Comparison of ENCODE assay signal across 22 cellular contexts in the genomic region with DNA sequence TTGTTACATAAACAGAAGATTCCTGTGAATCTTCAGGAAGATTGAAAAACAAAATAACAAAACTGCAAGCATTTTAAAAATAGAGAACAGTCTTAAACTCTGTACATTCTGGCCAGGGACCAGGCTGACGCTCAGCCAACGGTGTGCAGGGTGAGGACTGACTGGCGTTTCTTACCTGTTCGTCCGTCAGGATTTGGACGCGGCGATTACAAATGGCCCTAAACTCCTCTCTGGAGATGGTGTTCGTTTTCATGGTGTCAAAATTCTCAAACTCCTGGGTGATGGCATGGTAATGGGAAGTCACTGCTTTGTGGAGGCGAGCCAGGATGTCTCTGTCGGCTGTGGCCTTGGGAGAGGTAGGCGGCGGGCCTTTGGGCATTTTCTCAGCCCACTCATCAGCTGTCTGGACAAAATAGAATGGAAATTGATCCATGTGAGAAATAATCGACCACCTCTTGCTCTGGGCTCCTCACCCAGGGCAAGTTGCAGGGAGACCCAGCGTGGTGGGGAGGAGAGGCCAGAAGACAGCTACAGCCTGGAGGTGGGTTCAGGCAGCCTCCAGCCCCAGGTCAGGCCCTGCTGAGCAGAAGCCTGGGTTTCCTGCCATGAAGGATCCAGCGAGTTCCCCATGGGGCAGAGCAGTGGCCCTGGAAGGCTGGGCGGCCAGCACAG.
"Had no signal": no experiment of that assay in that cellular context is flagged by ENCODE, and none has a peak within 500 bp of the region (broad histone marks: within the 10 kb centered on the region; RNA-seq: fewer than 3 reads in every experiment).

No MANE protein-coding gene starts in this region.

- H3K4me3 ChIP-seq: colonic mucosa, esophagus squamous epithelium, gastroesophageal sphincter, hepatocyte, mucosa of descending colon, pancreas, right lobe of liver, spleen, tibial artery, upper lobe of left lung, uterus had no signal

- H3K27ac ChIP-seq: colonic mucosa, epithelial cell of prostate, esophagus squamous epithelium, gastroesophageal sphincter, hepatocyte, pancreas, right lobe of liver, spleen, tibial artery, upper lobe of left lung, uterus had no signal

- H3K9me3 ChIP-seq: colonic mucosa, mucosa of descending colon, pancreas, uterus had no signal

- H3K4me1 ChIP-seq: colonic mucosa, esophagus squamous epithelium, gastroesophageal sphincter, pancreas, right lobe of liver, spleen, tibial artery, upper lobe of left lung, uterus had no signal

- H2AFZ ChIP-seq: hepatocyte had no signal

- H3K4me2 ChIP-seq: hepatocyte had no signal

- H3K27me3 ChIP-seq: colonic mucosa, esophagus squamous epithelium, gastroesophageal sphincter, hepatocyte, pancreas, right lobe of liver, tibial artery, upper lobe of left lung, uterus had no signal

- ATAC-seq: gastroesophageal sphincter; mucosa of descending colon; naive thymus-derived CD8-positive, alpha-beta T cell; pancreas; right lobe of liver; stimulated activated memory B cell treated with anti-CD40 and anti-IgM and Interleukin-4, amounts not matched to agents 10 μg/mL and 1 μg/mL and 100 μg/mL, for 72 hours had no signal

- DNase-seq: colonic mucosa; effector CD8-positive, alpha-beta T cell; esophagus squamous epithelium; foreskin fibroblast; glutamatergic neuron; kidney glomerular epithelial cell; mammary epithelial cell; naive thymus-derived CD8-positive, alpha-beta T cell; pancreas; right lobe of liver; spleen; stimulated activated CD4-positive, alpha-beta T cell treated with anti-CD3 and anti-CD28 coated beads, Interleukin-15, amount 100 ng/mL, for 24 hours; stimulated activated CD4-positive, alpha-beta T cell treated with anti-CD3 and anti-CD28 coated beads, Interleukin-1b, Interleukin-23, amount 100 ng/mL, for 48 hours; stimulated activated CD4-positive, alpha-beta T cell treated with anti-CD3 and anti-CD28 coated beads, Interleukin-4, amount 100 ng/mL, for 24 hours; tibial artery; uterus had no signal

- H3K36me3 ChIP-seq: colonic mucosa, esophagus squamous epithelium, gastroesophageal sphincter, pancreas, right lobe of liver, spleen, tibial artery, upper lobe of left lung, uterus had no signal
